1 cellular context compared by ENCODE assay signal in the genomic region with DNA sequence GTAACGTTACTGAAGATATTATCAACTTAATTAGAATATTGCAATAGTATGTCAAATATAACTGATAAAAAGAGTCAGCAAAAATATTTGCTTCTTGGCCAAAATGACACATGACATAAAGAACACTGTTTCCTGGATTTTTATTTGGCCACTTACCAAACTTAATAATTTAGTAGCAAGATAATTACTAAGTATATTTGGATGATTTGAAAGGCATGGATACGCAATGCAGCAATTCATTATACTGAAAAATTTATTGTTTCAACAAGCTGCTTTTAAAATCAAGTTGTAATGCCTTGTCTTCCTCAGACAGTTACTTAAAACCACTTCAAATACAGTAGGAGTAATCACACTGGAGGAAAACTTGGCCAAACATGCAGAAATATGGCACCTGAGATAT.
TF ChIP-seq lines count a peak whose summit lies in the region.

No MANE protein-coding gene starts in this region.

TF ChIP-seq in GM23338, 12 proteins besides CTCF, POLR2A, EP300 and RAD21 (continued from another document):
- TF ChIP-seq ETS1 (IDR thresholded peaks at IDR 0.05) (no peak), EZH2 (IDR thresholded peaks at IDR 0.05; ENCODE audit: low read depth, unreplicated experiment) (no peak)
- TF ChIP-seq, protein P1, sequence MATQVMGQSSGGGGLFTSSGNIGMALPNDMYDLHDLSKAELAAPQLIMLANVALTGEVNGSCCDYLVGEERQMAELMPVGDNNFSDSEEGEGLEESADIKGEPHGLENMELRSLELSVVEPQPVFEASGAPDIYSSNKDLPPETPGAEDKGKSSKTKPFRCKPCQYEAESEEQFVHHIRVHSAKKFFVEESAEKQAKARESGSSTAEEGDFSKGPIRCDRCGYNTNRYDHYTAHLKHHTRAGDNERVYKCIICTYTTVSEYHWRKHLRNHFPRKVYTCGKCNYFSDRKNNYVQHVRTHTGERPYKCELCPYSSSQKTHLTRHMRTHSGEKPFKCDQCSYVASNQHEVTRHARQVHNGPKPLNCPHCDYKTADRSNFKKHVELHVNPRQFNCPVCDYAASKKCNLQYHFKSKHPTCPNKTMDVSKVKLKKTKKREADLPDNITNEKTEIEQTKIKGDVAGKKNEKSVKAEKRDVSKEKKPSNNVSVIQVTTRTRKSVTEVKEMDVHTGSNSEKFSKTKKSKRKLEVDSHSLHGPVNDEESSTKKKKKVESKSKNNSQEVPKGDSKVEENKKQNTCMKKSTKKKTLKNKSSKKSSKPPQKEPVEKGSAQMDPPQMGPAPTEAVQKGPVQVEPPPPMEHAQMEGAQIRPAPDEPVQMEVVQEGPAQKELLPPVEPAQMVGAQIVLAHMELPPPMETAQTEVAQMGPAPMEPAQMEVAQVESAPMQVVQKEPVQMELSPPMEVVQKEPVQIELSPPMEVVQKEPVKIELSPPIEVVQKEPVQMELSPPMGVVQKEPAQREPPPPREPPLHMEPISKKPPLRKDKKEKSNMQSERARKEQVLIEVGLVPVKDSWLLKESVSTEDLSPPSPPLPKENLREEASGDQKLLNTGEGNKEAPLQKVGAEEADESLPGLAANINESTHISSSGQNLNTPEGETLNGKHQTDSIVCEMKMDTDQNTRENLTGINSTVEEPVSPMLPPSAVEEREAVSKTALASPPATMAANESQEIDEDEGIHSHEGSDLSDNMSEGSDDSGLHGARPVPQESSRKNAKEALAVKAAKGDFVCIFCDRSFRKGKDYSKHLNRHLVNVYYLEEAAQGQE (IDR thresholded peaks at IDR 0.05; ENCODE audit: unreplicated experiment) = no peak
TF ChIP-seq in GM23338: peak in this region for 0.
